ENCODE assay signal across 15 cellular contexts in the genomic region with DNA sequence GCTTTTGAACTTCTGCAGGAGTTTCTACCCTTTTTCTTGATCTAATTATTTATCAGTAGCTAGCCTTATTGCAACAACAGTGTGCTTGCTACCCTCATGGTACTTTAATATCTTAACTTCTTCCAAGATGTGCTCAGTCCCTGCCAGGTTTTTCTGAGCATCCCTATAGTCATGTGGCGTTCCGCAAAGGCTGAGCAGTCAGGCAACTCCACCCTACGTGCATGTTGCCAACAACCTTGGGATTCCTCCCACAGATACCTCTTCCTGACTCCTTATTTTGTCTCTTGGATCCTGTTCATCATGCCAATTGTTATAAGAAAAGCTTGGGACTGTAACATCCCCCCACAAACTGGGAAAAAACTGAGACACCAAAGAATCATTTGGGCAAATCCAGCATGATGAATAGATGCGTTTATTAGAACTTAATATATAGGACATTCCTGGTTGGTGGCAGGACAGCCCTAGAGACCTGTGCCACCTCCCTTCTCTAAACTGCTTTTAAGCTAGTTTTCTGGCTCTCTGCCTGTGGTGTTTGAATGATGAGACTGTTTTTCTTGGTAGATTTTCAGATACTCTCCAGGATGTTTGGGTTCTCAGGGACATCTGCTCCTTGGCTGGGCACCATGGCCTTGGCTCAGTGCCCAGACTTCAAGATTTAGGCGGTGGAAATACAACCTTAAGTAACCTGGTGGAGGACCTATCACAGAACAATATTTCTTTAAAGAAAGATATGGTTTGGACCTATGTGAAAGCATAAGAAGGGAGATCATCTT. TPM values are rescaled to one million over a fixed set of nuclear protein-coding genes. Genes with fewer than 3 reads are reported as not detected.
DNase-seq lines count a peak whose midpoint lies in the region; ATAC-seq and TF ChIP-seq lines count a peak whose summit lies in the region.
"Had no signal": no experiment of that assay in that cellular context is flagged by ENCODE, and none has a peak within 500 bp of the region (broad histone marks: within the 10 kb centered on the region; RNA-seq: fewer than 3 reads in every experiment).

No MANE protein-coding gene starts in this region.

- no peak overlapping the region for H3K4me3 ChIP-seq in fibroblast of villous mesenchyme (ENCODE audit: low read depth, low read length)
- H3K4me3 ChIP-seq: body of pancreas, tibial artery had no signal

- DNase-seq in AG20443 (ENCODE audit: low spot score) (peak; percentile 21), KG1 (lab: John Stamatoyannopoulos, UW) (peak; percentile 5), RPMI7951 (ENCODE audit: low read depth) (peak; percentile 77), fibroblast of villous mesenchyme (ENCODE audit: low read depth) (peak; percentile 10), GM13976 (ENCODE audit: low spot score) (no peak), NCI-H1694 treated with DMSO at 0.1 percent for 48 hours (lab: John Stamatoyannopoulos, UW) (no peak)
- DNase-seq: activated T-cell treated with anti-CD3 and anti-CD28 coated beads, Interleukin-2, amount 50 U/mL, for 24 hours; NCI-H1930; SIG-M5; tibial artery had no signal

- in situ Hi-C loops in GM13976 (cut with MboI; ENCODE audit: low sequenced_read_pairs, unreplicated experiment), result no loop called here

- ATAC-seq in HG02970 (IDR thresholded peaks at IDR 0.05; ENCODE audit: low FRiP score, unreplicated experiment), result no peak
- ATAC-seq in GM21515 (IDR thresholded peaks at IDR 0.05; ENCODE audit: unreplicated experiment), result no peak
- ATAC-seq: body of pancreas, sciatic nerve, WTC11 had no signal

- TF ChIP-seq CTCF in fibroblast of villous mesenchyme (IDR thresholded peaks at IDR 0.05; ENCODE audit: insufficient read depth, low read depth, low read length) (no peak), GM13976 (IDR thresholded peaks at IDR 0.05; ENCODE audit: borderline replicate concordance, control extremely low read depth, extremely low read depth, insufficient read depth, missing control alignments) (no peak)

RNA-seq across cellular contexts. Expression of gene KCTD3, which starts 27.1 kb away (rescaled TPM):
- total RNA-seq in RPMI7951 (2014; rRNA removed; shearing (Covaris generic)), result 27.2 and 34.4 TPM in 2 replicates
- total RNA-seq in fibroblast of villous mesenchyme, result 38.0 and 60.9 TPM in 2 replicates

Comparison
In these comparisons a context has a peak if more than half of its experiments do, and no peak if none do; other contexts are left out.
1. DNase-seq: peak in AG20443 (single experiment), KG1 (single experiment), RPMI7951 (single experiment) and fibroblast of villous mesenchyme (single experiment); none in GM13976 (single experiment) and NCI-H1694 treated with DMSO at 0.1 percent for 48 hours (single experiment).